Comparison of ENCODE assay signal across 19 cellular contexts in genomic region chr13:73902847-73903246, GRCh38.
A peak's percentile ranks its signal among the peaks of the same experiment; 100 is the strongest.
DNase-seq lines count a peak whose midpoint lies in the region; ATAC-seq, FAIRE-seq and TF ChIP-seq lines count a peak whose summit lies in the region.
"Had no signal": no experiment of that assay in that cellular context is flagged by ENCODE, and none has a peak within 500 bp of the region (broad histone marks: within the 10 kb centered on the region; RNA-seq: fewer than 3 reads in every experiment).

No MANE protein-coding gene starts in this region.

- CTCF ChIA-PET in CD4-positive, alpha-beta T cell (lab: Charles Lee), result no interaction called here
- CTCF ChIA-PET in activated B cell treated with CpG ODN at 0.5 μM for 24 hours (lab: Charles Lee) (no interaction called here), GM10248 (lab: Yijun Ruan, JAX) (interaction anchor here (1.6 kb wide), 1 partner anchor 10 kb away, joined by 6 read pairs; no protein-coding TSS in a partner anchor)

- DNase-seq in CD4-positive, alpha-beta T cell, result no peak
- DNase-seq in Karpas-422 (no peak), activated B cell treated with CpG ODN at 0.5 μM for 24 hours (no peak), smooth muscle cell (lab: John Stamatoyannopoulos, UW; ENCODE audit: unreplicated experiment) (no peak), GM10248 (ENCODE audit: extremely low spot score) (no peak), GM12892 (ENCODE audit: insufficient read length) (no peak)
- DNase-seq: AML-193; CD4-positive, alpha-beta memory T cell; DMS153; DMS79; GF-D8; GM23248 had no signal

- no peaks in the 10 kb centered on the region for H3K9me3 Mint-ChIP-seq in CD4-positive, alpha-beta T cell
- no peaks in the 10 kb centered on the region for H3K9me3 Mint-ChIP-seq in activated B cell treated with CpG ODN at 0.5 μM for 24 hours

- peaks cover 59% of the 10 kb centered on the region for H3K4me1 Mint-ChIP-seq in CD4-positive, alpha-beta T cell (ENCODE audit: low read depth)
- peaks cover 48% of the 10 kb centered on the region for H3K4me1 Mint-ChIP-seq in activated B cell treated with CpG ODN at 0.5 μM for 24 hours

- H3K27me3 Mint-ChIP-seq in CD4-positive, alpha-beta T cell, result no peaks in the 10 kb centered on the region
- H3K27me3 Mint-ChIP-seq in activated B cell treated with CpG ODN at 0.5 μM for 24 hours, result no peaks in the 10 kb centered on the region
- H3K27me3 Mint-ChIP-seq: CD4-positive, alpha-beta memory T cell had no signal

- H3K27ac ChIP-seq in CD4-positive, alpha-beta T cell (ENCODE audit: low read depth, low read length), result no peak overlapping the region
- H3K27ac ChIP-seq in Karpas-422 (ENCODE audit: low read length), result peak overlapping the region; percentile 83
- H3K27ac ChIP-seq in smooth muscle cell (ENCODE audit: low read depth), result no peak overlapping the region
- H3K27ac ChIP-seq: C4-2B, GM23248, HL-60 had no signal

- H2AFZ ChIP-seq in Karpas-422 (ENCODE audit: low read length) (no peak overlapping the region), smooth muscle cell (ENCODE audit: low read depth) (no peak overlapping the region)
- H2AFZ ChIP-seq: GM23248 had no signal

- ATAC-seq in CD4-positive, alpha-beta T cell (ENCODE audit: poor library complexity), result no peak
- no peak for ATAC-seq in activated B cell treated with CpG ODN at 0.5 μM for 24 hours (ENCODE audit: low read depth)
- no peak for ATAC-seq in HG03045 (IDR thresholded peaks at IDR 0.05; ENCODE audit: unreplicated experiment)

- H4K20me1 ChIP-seq in Karpas-422 (ENCODE audit: insufficient read depth, low read depth, low read length) (no peaks in the 10 kb centered on the region), smooth muscle cell (ENCODE audit: low read depth) (no peaks in the 10 kb centered on the region)

- no peaks in the 10 kb centered on the region for H3K27me3 ChIP-seq in CD4-positive, alpha-beta T cell (ENCODE audit: control insufficient read depth, insufficient read depth, low read length)
- H3K27me3 ChIP-seq in Karpas-422 (ENCODE audit: low read length) (no peaks in the 10 kb centered on the region), smooth muscle cell (ENCODE audit: low read depth) (no peaks in the 10 kb centered on the region)

- peaks cover 40% of the 10 kb centered on the region for H3K36me3 Mint-ChIP-seq in CD4-positive, alpha-beta T cell (ENCODE audit: low read depth)
- H3K36me3 Mint-ChIP-seq in activated B cell treated with CpG ODN at 0.5 μM for 24 hours (ENCODE audit: low read depth), result peaks cover 2% of the 10 kb centered on the region

- H3K9me2 ChIP-seq in Karpas-422 (replicated peaks; ENCODE audit: insufficient read depth, low read length), result no peaks in the 10 kb centered on the region

- H3K9ac ChIP-seq in Karpas-422 (ENCODE audit: low read length) (no peak overlapping the region), smooth muscle cell (ENCODE audit: low read depth) (no peak overlapping the region)
- H3K9ac ChIP-seq: GM23248 had no signal

- TF ChIP-seq POLR2A in GM12892 (IDR thresholded peaks at IDR 0.05; ENCODE audit: low read depth, low read length), result no peak

- H3K79me2 ChIP-seq in Karpas-422 (ENCODE audit: low read length) (peaks cover 73% of the 10 kb centered on the region), smooth muscle cell (ENCODE audit: low read depth) (no peaks in the 10 kb centered on the region)

- H3F3A ChIP-seq in smooth muscle cell (ENCODE audit: low read depth), result no peaks in the 10 kb centered on the region

- TF ChIP-seq CTCF in CD4-positive, alpha-beta T cell (IDR thresholded peaks at IDR 0.05), result no peak
- TF ChIP-seq CTCF in activated B cell treated with CpG ODN at 0.5 μM for 24 hours (IDR thresholded peaks at IDR 0.05) (no peak), smooth muscle cell (IDR thresholded peaks at IDR 0.05; ENCODE audit: borderline replicate concordance, insufficient read depth, poor library complexity, severe bottlenecking) (no peak), GM10248 (IDR thresholded peaks at IDR 0.05; ENCODE audit: control extremely low read depth, extremely low read depth, low read depth, missing control alignments) (no peak)

- intact Hi-C loops in CD4-positive, alpha-beta T cell (cut with DNase I, micrococcal nuclease), result no loop called here
- intact Hi-C loops in activated B cell treated with CpG ODN at 0.5 μM for 24 hours (cut with micrococcal nuclease), result loop anchor here (1.0 to 5.0 kb wide), 3 partner anchors 7 to 56 kb away; no protein-coding TSS in a partner anchor

- no peak for FAIRE-seq in GM12892 (lab: Jason Lieb, UNC)
- FAIRE-seq: A204.1, GM12891, GM18507 had no signal

- H3K4me2 ChIP-seq in Karpas-422 (ENCODE audit: low read depth, low read length, poor library complexity, severe bottlenecking) (peak overlapping the region; percentile 64), smooth muscle cell (peak overlapping the region; percentile 22)

- no peaks in the 10 kb centered on the region for H3K9me3 ChIP-seq in CD4-positive, alpha-beta T cell (ENCODE audit: control insufficient read depth, low read length)
- H3K9me3 ChIP-seq in Karpas-422 (ENCODE audit: low read length) (no peaks in the 10 kb centered on the region), smooth muscle cell (replicated peaks; ENCODE audit: low read depth) (no peaks in the 10 kb centered on the region)
- H3K9me3 ChIP-seq: HAP-1 had no signal

- H3K4me1 ChIP-seq in Karpas-422 (ENCODE audit: low read length), result peaks cover 98% of the 10 kb centered on the region
- H3K4me1 ChIP-seq in smooth muscle cell (ENCODE audit: low read depth), result no peaks in the 10 kb centered on the region
- H3K4me1 ChIP-seq: HAP-1 had no signal

- no peaks in the 10 kb centered on the region for H3K36me3 ChIP-seq in Karpas-422 (ENCODE audit: insufficient read depth, low read length)
- no peaks in the 10 kb centered on the region for H3K36me3 ChIP-seq in smooth muscle cell (ENCODE audit: low read depth)
- H3K36me3 ChIP-seq: HAP-1 had no signal

- H3K4me3 ChIP-seq in Karpas-422 (ENCODE audit: low read length), result peak overlapping the region; percentile 33; the same call in 1 of the 2 replicates
- no peak overlapping the region for H3K4me3 ChIP-seq in smooth muscle cell
- H3K4me3 ChIP-seq: GM23248, HAP-1 had no signal

- peak overlapping the region; percentile 0 for H3K27ac Mint-ChIP-seq in CD4-positive, alpha-beta T cell
- peak overlapping the region; percentile 6 for H3K27ac Mint-ChIP-seq in activated B cell treated with CpG ODN at 0.5 μM for 24 hours

- no peak overlapping the region for H3K4me3 Mint-ChIP-seq in CD4-positive, alpha-beta T cell
- H3K4me3 Mint-ChIP-seq in activated B cell treated with CpG ODN at 0.5 μM for 24 hours, result no peak overlapping the region

- POLR2A ChIA-PET in CD4-positive, alpha-beta T cell (lab: Charles Lee), result no interaction called here
- POLR2A ChIA-PET in activated B cell treated with CpG ODN at 0.5 μM for 24 hours (lab: Charles Lee), result interaction anchor here (0.6 kb wide), 1 partner anchor 384 kb away, joined by 5 read pairs; no protein-coding TSS in a partner anchor
- POLR2A ChIA-PET in GM10248 (lab: Yijun Ruan, JAX), result no interaction called here
